In genomic region chr5:117359895-117360294, GRCh38 we compare ENCODE assay signal across 31 cellular contexts.
"Had no signal": no experiment of that assay in that cellular context is flagged by ENCODE, and none has a peak within 500 bp of the region (broad histone marks: within the 10 kb centered on the region; RNA-seq: fewer than 3 reads in every experiment).

No MANE protein-coding gene starts in this region.

- ATAC-seq: naive thymus-derived CD8-positive, alpha-beta T cell; natural killer cell treated with Interleukin-12 subunit alpha and Interleukin-12 subunit beta and Interleukin-15 and Interleukin-18, amount 100 ng/mL, for 72 hours; psoas muscle; right cardiac atrium; right lobe of liver; stimulated activated effector memory CD8-positive, alpha-beta T cell treated with anti-CD3 and anti-CD28 coated beads, Interleukin-12 subunit alpha, Interleukin-12 subunit beta, amount 100 ng/mL, for 72 hours; stimulated activated naive B cell treated with anti-CD40 and anti-IgM and Interleukin-4, amounts not matched to agents 10 μg/mL and 1 μg/mL and 100 μg/mL, for 72 hours had no signal

- H3K27ac ChIP-seq: neutrophil, parathyroid adenoma, psoas muscle, right lobe of liver, sigmoid colon, spleen, stomach, thoracic aorta, thyroid gland, tibial nerve, upper lobe of left lung, vagina had no signal

- H3K36me3 Mint-ChIP-seq: naive thymus-derived CD8-positive, alpha-beta T cell; natural killer cell treated with Interleukin-12 subunit alpha and Interleukin-12 subunit beta and Interleukin-15 and Interleukin-18, amount 100 ng/mL, for 72 hours; stimulated activated effector memory CD8-positive, alpha-beta T cell treated with anti-CD3 and anti-CD28 coated beads, Interleukin-12 subunit alpha, Interleukin-12 subunit beta, amount 100 ng/mL, for 72 hours; stimulated activated naive B cell treated with anti-CD40 and anti-IgM and Interleukin-4, amounts not matched to agents 10 μg/mL and 1 μg/mL and 100 μg/mL, for 72 hours had no signal

- H3K4me1 Mint-ChIP-seq: naive thymus-derived CD8-positive, alpha-beta T cell; nephron progenitor cell; stimulated activated effector memory CD8-positive, alpha-beta T cell treated with anti-CD3 and anti-CD28 coated beads, Interleukin-12 subunit alpha, Interleukin-12 subunit beta, amount 100 ng/mL, for 72 hours; stimulated activated naive B cell treated with anti-CD40 and anti-IgM and Interleukin-4, amounts not matched to agents 10 μg/mL and 1 μg/mL and 100 μg/mL, for 72 hours had no signal

- H3K27ac Mint-ChIP-seq: naive thymus-derived CD8-positive, alpha-beta T cell; natural killer cell treated with Interleukin-12 subunit alpha and Interleukin-12 subunit beta and Interleukin-15 and Interleukin-18, amount 100 ng/mL, for 72 hours; nephron progenitor cell; progenitor cell of endocrine pancreas; stimulated activated effector memory CD8-positive, alpha-beta T cell treated with anti-CD3 and anti-CD28 coated beads, Interleukin-12 subunit alpha, Interleukin-12 subunit beta, amount 100 ng/mL, for 72 hours; stimulated activated naive B cell treated with anti-CD40 and anti-IgM and Interleukin-4, amounts not matched to agents 10 μg/mL and 1 μg/mL and 100 μg/mL, for 72 hours; stimulated activated naive CD8-positive, alpha-beta T cell treated with anti-CD3 and anti-CD28 coated beads, Interleukin-15, Interleukin-2, amounts not matched to agents 100 ng/mL and 50 ng/mL, for 24 hours had no signal

- H3K36me3 ChIP-seq: neutrophil, right lobe of liver, sigmoid colon, spleen, stomach, thoracic aorta, thyroid gland, tibial nerve, upper lobe of left lung, vagina had no signal

- H3K27me3 Mint-ChIP-seq: naive thymus-derived CD8-positive, alpha-beta T cell; natural killer cell treated with Interleukin-12 subunit alpha and Interleukin-12 subunit beta and Interleukin-15 and Interleukin-18, amount 100 ng/mL, for 72 hours; progenitor cell of endocrine pancreas; stimulated activated naive B cell treated with anti-CD40 and anti-IgM and Interleukin-4, amounts not matched to agents 10 μg/mL and 1 μg/mL and 100 μg/mL, for 72 hours; stimulated activated naive CD8-positive, alpha-beta T cell treated with anti-CD3 and anti-CD28 coated beads, Interleukin-15, Interleukin-2, amounts not matched to agents 100 ng/mL and 50 ng/mL, for 24 hours had no signal

- FAIRE-seq: urothelium cell line had no signal

- H3K4me1 ChIP-seq: parathyroid adenoma, psoas muscle, right lobe of liver, sigmoid colon, spleen, stomach, thyroid gland, tibial nerve, upper lobe of left lung, vagina had no signal

- DNase-seq: naive thymus-derived CD8-positive, alpha-beta T cell; nephron progenitor cell; nucleus accumbens; posterior cingulate gyrus; psoas muscle; right cardiac atrium; right lobe of liver; sigmoid colon; spleen; stimulated activated CD4-positive, alpha-beta T cell treated with anti-CD3 and anti-CD28 coated beads, Interleukin-12 subunit alpha, Interleukin-12 subunit beta, amount 100 ng/mL, for 4 hours; stimulated activated CD4-positive, alpha-beta T cell treated with anti-CD3 and anti-CD28 coated beads, Interleukin-2, amount 100 ng/mL, for 24 hours; stimulated activated CD4-positive, alpha-beta T cell treated with anti-CD3 and anti-CD28 coated beads, Interleukin-2, amount 100 ng/mL, for 48 hours; stimulated activated CD4-positive, alpha-beta T cell treated with anti-CD3 and anti-CD28 coated beads, Interleukin-4, amount 100 ng/mL, for 24 hours; stimulated activated naive B cell treated with anti-CD40 and anti-IgM and Interleukin-4, amounts not matched to agents 10 μg/mL and 1 μg/mL and 100 μg/mL, for 72 hours; stimulated activated naive CD4-positive, alpha-beta T cell treated with Interleukin-2 at 50 U/mL for 16 hours; stomach; thyroid gland; trophoblast cell; upper lobe of left lung had no signal

- H3K9me3 Mint-ChIP-seq: stimulated activated naive B cell treated with anti-CD40 and anti-IgM and Interleukin-4, amounts not matched to agents 10 μg/mL and 1 μg/mL and 100 μg/mL, for 72 hours had no signal

- H3K4me3 ChIP-seq: psoas muscle, right lobe of liver, sigmoid colon, smooth muscle cell, spleen, stomach, thoracic aorta, thyroid gland, tibial nerve, upper lobe of left lung, vagina had no signal

- H3K4me3 Mint-ChIP-seq: naive thymus-derived CD8-positive, alpha-beta T cell; natural killer cell treated with Interleukin-12 subunit alpha and Interleukin-12 subunit beta and Interleukin-15 and Interleukin-18, amount 100 ng/mL, for 72 hours; nephron progenitor cell; neural crest cell; stimulated activated effector memory CD8-positive, alpha-beta T cell treated with anti-CD3 and anti-CD28 coated beads, Interleukin-12 subunit alpha, Interleukin-12 subunit beta, amount 100 ng/mL, for 72 hours; stimulated activated naive B cell treated with anti-CD40 and anti-IgM and Interleukin-4, amounts not matched to agents 10 μg/mL and 1 μg/mL and 100 μg/mL, for 72 hours; stimulated activated naive CD8-positive, alpha-beta T cell treated with anti-CD3 and anti-CD28 coated beads, Interleukin-15, Interleukin-2, amounts not matched to agents 100 ng/mL and 50 ng/mL, for 24 hours had no signal

- H3K9me3 ChIP-seq: neutrophil, psoas muscle, right lobe of liver, sigmoid colon, stomach, thoracic aorta, thyroid gland, tibial nerve, upper lobe of left lung, vagina had no signal

- H3K27me3 ChIP-seq: neutrophil, right lobe of liver, sigmoid colon, spleen, stomach, thyroid gland, tibial nerve, upper lobe of left lung, vagina had no signal
